ENCODE assay signal across 21 cellular contexts in the genomic region with DNA sequence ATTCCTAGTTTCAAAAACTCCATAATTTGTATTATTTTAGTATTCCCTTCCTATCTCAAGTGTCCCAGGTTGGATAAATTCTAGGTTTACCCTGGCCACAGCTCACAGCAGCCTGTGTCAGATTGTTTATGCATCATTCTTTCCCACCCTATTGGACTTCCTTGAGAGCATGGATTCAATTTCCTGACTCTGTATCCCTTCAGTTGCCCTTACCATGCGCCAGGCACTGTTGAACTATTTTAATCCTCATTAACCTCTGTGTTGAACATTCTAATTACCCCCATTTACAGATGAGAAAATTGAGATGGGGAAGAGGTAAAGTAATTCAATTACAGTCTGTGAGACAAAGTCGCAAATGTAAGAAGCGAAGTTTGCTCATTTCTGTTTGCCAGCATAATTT. TPM values are rescaled to one million over a fixed set of nuclear protein-coding genes. Genes with fewer than 3 reads are reported as not detected.
A peak's percentile ranks its signal among the peaks of the same experiment; 100 is the strongest.
DNase-seq lines count a peak whose midpoint lies in the region; ATAC-seq, FAIRE-seq and TF ChIP-seq lines count a peak whose summit lies in the region.
"Had no signal": no experiment of that assay in that cellular context is flagged by ENCODE, and none has a peak within 500 bp of the region (broad histone marks: within the 10 kb centered on the region; RNA-seq: fewer than 3 reads in every experiment).

No MANE protein-coding gene starts in this region.

- peaks cover 4% of the 10 kb centered on the region for H3K9me3 Mint-ChIP-seq in WTC11

- H3K9me3 ChIP-seq in BLaER1 treated with 17β-estradiol and CSF1 and Interleukin-3, amounts not matched to agents 10 nM and 100 nM (replicated peaks in 1 of 11), result peaks cover 20 to 40% (median 36%) of the 10 kb centered on the region in 11 experiments
- no peaks in the 10 kb centered on the region for H3K9me3 ChIP-seq in pancreas
- H3K9me3 ChIP-seq: MG63 had no signal

- H3K27me3 ChIP-seq in BLaER1 treated with 17β-estradiol and CSF1 and Interleukin-3, amounts not matched to agents 10 nM and 100 nM, result peaks cover 0 to 18% (median 0%) of the 10 kb centered on the region in 11 experiments; a peak in 5 of 22 replicates
- H3K27me3 ChIP-seq in pancreas, result no peaks in the 10 kb centered on the region
- H3K27me3 ChIP-seq: MG63 had no signal

- no peaks in the 10 kb centered on the region for H3K36me3 Mint-ChIP-seq in WTC11
- H3K36me3 Mint-ChIP-seq: CD4-positive, CD25-positive, alpha-beta regulatory T cell had no signal

- POLR2A ChIA-PET in WTC11 (lab: Charles Lee), result no interaction called here

- H3K4me3 ChIP-seq in BLaER1 treated with 17β-estradiol and CSF1 and Interleukin-3, amounts not matched to agents 10 nM and 100 nM, result no peak overlapping the region
- no peak overlapping the region for H3K4me3 ChIP-seq in pancreas
- H3K4me3 ChIP-seq: GM23248, MG63, SK-N-MC had no signal

- H3K4me1 ChIP-seq in BLaER1 treated with 17β-estradiol and CSF1 and Interleukin-3, amounts not matched to agents 10 nM and 100 nM, result peaks cover 39 to 52% (median 48%) of the 10 kb centered on the region in 10 experiments
- peaks cover 11 to 49% (median 32%) of the 10 kb centered on the region in 3 donors for H3K4me1 ChIP-seq in pancreas

- DNase-seq in GM12891 (ENCODE audit: insufficient read length, low spot score) (no peak), pancreas (no peak), WTC11 (ENCODE audit: low spot score) (no peak), NCI-H345 (lab: John Stamatoyannopoulos, UW) (no peak)
- DNase-seq: CD4-positive, CD25-positive, alpha-beta regulatory T cell; DMS79 treated with DMSO at 0.1 percent for 48 hours; GM23248; H7; KBM-7; MG63; NCI-H2029 treated with DMSO at 0.1 percent for 48 hours; NCI-H526 treated with DMSO at 0.1 percent for 48 hours; SIG-M5 had no signal

- H3K36me3 ChIP-seq in BLaER1 treated with 17β-estradiol and CSF1 and Interleukin-3, amounts not matched to agents 10 nM and 100 nM, result peaks cover 0 to 5% (median 0%) of the 10 kb centered on the region in 11 experiments; a peak in 1 of 22 replicates
- H3K36me3 ChIP-seq in pancreas, result no peaks in the 10 kb centered on the region

- no peak overlapping the region for H3K27ac Mint-ChIP-seq in WTC11
- H3K27ac Mint-ChIP-seq: B cell; CD4-positive, CD25-positive, alpha-beta regulatory T cell had no signal

- no peak overlapping the region for H3K4me3 Mint-ChIP-seq in WTC11
- H3K4me3 Mint-ChIP-seq: B cell; CD4-positive, CD25-positive, alpha-beta regulatory T cell had no signal

- peaks cover 0 to 13% (median 0%) of the 10 kb centered on the region in 11 experiments; a peak in 5 of 22 replicates for H4K20me1 ChIP-seq in BLaER1 treated with 17β-estradiol and CSF1 and Interleukin-3, amounts not matched to agents 10 nM and 100 nM

- H3K9ac ChIP-seq in BLaER1 treated with 17β-estradiol and CSF1 and Interleukin-3, amounts not matched to agents 10 nM and 100 nM, result no peak overlapping the region
- H3K9ac ChIP-seq: GM23248 had no signal

- intact Hi-C loops in pancreas (cut with DNase I), result no loop called here

- no peak for TF ChIP-seq CTCF in VCaP (conservative IDR thresholded peaks at IDR 0.05)
- TF ChIP-seq CTCF in pancreas (IDR thresholded peaks at IDR 0.05), result no peak
- no peak for TF ChIP-seq CTCF in WTC11 (IDR thresholded peaks at IDR 0.05)

- peak overlapping the region in 1 of 11 experiments; percentile 98; a peak in 1 of 22 replicates for H3K27ac ChIP-seq in BLaER1 treated with 17β-estradiol and CSF1 and Interleukin-3, amounts not matched to agents 10 nM and 100 nM
- H3K27ac ChIP-seq in VCaP (peak overlapping the region; percentile 86), pancreas (no peak overlapping the region)
- H3K27ac ChIP-seq: GM23248, SK-N-MC had no signal

- H3K27me3 Mint-ChIP-seq in WTC11 (ENCODE audit: low read depth), result no peaks in the 10 kb centered on the region
- H3K27me3 Mint-ChIP-seq: B cell had no signal

- peak overlapping the region in 7 of 11 experiments; percentile 7 to 95 (median 91); a peak in 9 of 22 replicates for H3K4me2 ChIP-seq in BLaER1 treated with 17β-estradiol and CSF1 and Interleukin-3, amounts not matched to agents 10 nM and 100 nM

- peaks cover 30% of the 10 kb centered on the region for H3K4me1 Mint-ChIP-seq in WTC11

- ATAC-seq in pancreas (peak in 3 of 4 donors; percentile 22 to 33 (median 28)), WTC11 (no peak), HG02870 (IDR thresholded peaks at IDR 0.05; ENCODE audit: unreplicated experiment) (no peak)

- 83 to 84% methylated on average over 3 of the region's 3 CpGs for WGBS in pancreas, 2 donors

- FAIRE-seq in GM12891 (lab: Jason Lieb, UNC), result peak; percentile 20
- FAIRE-seq in pancreas (lab: Jason Lieb, UNC), result no peak
- FAIRE-seq: GM18507, HTR-8/SVneo had no signal

- TF ChIP-seq POLR2A in GM12891 (IDR thresholded peaks at IDR 0.05; ENCODE audit: low read depth, low read length), result no peak

- CTCF ChIA-PET in WTC11 (lab: Charles Lee), result no interaction called here

TF ChIP-seq in GM12891, 5 proteins besides CTCF, POLR2A, EP300 and RAD21:
- no peak for TF ChIP-seq POLR2AphosphoS5 (IDR thresholded peaks at IDR 0.05; ENCODE audit: low read depth, low read length)
TF ChIP-seq in GM12891: peak in this region for 0.

TF ChIP-seq in WTC11, 78 proteins besides CTCF, POLR2A, EP300 and RAD21 (continues in another document):
- TF ChIP-seq SMAD3 (CRISPR knock-in tag; IDR thresholded peaks at IDR 0.05; ENCODE audit: borderline replicate concordance), result no peak
- no peak for TF ChIP-seq GABPB1 (CRISPR knock-in tag; IDR thresholded peaks at IDR 0.05)
- TF ChIP-seq, protein P1, sequence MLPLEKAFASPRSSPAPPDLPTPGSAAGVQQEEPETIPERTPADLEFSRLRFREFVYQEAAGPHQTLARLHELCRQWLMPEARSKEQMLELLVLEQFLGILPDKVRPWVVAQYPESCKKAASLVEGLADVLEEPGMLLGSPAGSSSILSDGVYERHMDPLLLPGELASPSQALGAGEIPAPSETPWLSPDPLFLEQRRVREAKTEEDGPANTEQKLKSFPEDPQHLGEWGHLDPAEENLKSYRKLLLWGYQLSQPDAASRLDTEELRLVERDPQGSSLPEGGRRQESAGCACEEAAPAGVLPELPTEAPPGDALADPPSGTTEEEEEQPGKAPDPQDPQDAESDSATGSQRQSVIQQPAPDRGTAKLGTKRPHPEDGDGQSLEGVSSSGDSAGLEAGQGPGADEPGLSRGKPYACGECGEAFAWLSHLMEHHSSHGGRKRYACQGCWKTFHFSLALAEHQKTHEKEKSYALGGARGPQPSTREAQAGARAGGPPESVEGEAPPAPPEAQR (CRISPR knock-in tag; IDR thresholded peaks at IDR 0.05), result no peak
- no peak for TF ChIP-seq TCF7 (CRISPR knock-in tag; IDR thresholded peaks at IDR 0.05; ENCODE audit: low read depth)
- TF ChIP-seq ERG (CRISPR knock-in tag; IDR thresholded peaks at IDR 0.05), result no peak
- no peak for TF ChIP-seq FOXK1 (CRISPR knock-in tag; IDR thresholded peaks at IDR 0.05)
- TF ChIP-seq E2F5 (CRISPR knock-in tag; IDR thresholded peaks at IDR 0.05), result no peak
- no peak for TF ChIP-seq ZMAT4 (CRISPR knock-in tag; IDR thresholded peaks at IDR 0.05)
- TF ChIP-seq ZNF317 (CRISPR knock-in tag; IDR thresholded peaks at IDR 0.05; ENCODE audit: borderline replicate concordance, low read depth), result no peak
- TF ChIP-seq ZBTB21 (CRISPR knock-in tag; IDR thresholded peaks at IDR 0.05; ENCODE audit: borderline replicate concordance), result no peak
- TF ChIP-seq, protein P2, sequence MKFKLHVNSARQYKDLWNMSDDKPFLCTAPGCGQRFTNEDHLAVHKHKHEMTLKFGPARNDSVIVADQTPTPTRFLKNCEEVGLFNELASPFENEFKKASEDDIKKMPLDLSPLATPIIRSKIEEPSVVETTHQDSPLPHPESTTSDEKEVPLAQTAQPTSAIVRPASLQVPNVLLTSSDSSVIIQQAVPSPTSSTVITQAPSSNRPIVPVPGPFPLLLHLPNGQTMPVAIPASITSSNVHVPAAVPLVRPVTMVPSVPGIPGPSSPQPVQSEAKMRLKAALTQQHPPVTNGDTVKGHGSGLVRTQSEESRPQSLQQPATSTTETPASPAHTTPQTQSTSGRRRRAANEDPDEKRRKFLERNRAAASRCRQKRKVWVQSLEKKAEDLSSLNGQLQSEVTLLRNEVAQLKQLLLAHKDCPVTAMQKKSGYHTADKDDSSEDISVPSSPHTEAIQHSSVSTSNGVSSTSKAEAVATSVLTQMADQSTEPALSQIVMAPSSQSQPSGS (CRISPR knock-in tag; IDR thresholded peaks at IDR 0.05; ENCODE audit: borderline replicate concordance, low read depth), result no peak
- TF ChIP-seq ZNF138 (CRISPR knock-in tag; conservative IDR thresholded peaks at IDR 0.05), result no peak

RNA-seq across cellular contexts. Expression of gene STEAP1B, which starts 58.8 kb away (rescaled TPM):
- polyA plus RNA-seq in GM12891 (2012; ENCODE audit: low read depth, missing spikeins), result 0.12 TPM
- total RNA-seq in pancreas (not detected), WTC11 (2021) (5.4 to 6.3 TPM (median 5.5 TPM) in 3 replicates)
- polyA plus RNA-seq in pancreas, result not detected
- total RNA-seq: CD4-positive, CD25-positive, alpha-beta regulatory T cell; LHCN-M2 had no signal
- polyA plus RNA-seq: CD4-positive, CD25-positive, alpha-beta regulatory T cell had no signal

Comparison
In these comparisons a context has a peak if more than half of its experiments do, and no peak if none do; other contexts are left out.
1. ATAC-seq: peak in pancreas (3 of 4); none in WTC11 (single experiment) and HG02870 (single experiment).